1 cellular context compared by ENCODE assay signal in the genomic region with DNA sequence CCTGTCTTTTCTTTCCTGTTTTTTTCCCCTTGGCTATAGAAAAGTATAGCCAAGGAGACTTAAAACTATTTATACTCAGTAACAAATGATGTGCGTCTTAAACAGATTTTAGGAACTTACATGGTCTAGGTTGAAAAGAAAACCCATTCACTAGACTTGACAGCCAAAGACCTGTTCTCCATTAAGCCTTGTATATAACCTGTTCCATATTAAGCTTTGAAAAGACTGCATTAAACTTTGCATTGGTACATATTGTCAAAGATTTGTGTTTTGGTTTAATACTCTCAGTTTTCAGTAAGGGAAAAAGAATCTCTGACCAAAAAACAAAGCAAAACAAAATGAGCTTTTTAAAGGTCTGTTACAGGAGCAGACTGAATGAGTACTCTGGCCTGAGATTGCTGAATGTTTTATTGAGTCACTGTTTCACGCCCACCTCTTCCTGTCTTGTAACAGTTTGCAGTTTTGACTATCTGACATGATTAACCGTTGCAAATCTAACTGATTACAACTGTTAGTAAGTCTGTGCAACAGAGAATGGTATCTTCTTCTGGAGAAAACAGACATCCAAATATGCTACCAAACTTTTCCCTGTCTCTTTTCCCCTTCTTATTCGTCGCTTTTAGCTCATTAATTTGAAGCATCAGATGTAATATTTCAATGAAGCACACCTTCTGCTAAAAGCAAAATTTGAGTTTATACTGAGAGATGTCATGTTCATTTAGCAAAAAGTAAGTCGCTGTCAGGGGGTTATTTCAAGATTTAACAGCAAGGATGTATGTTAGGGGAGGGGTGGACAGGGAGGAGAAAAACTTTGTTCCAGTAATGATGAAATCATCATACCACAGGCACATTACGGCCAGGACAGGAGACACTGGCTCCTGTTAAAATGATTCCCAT.
TF ChIP-seq lines count a peak whose summit lies in the region.

No MANE protein-coding gene starts in this region.

TF ChIP-seq in K562, 482 proteins besides CTCF, POLR2A, EP300 and RAD21 (continued from another document and continues in another):
- TF ChIP-seq ZNF639 (CRISPR knock-in tag; conservative IDR thresholded peaks at IDR 0.05 in 1 of 2, IDR thresholded peaks at IDR 0.05 in 1 of 2) (no peak), TGIF2 (CRISPR knock-in tag; IDR thresholded peaks at IDR 0.05) (no peak), SREBF2 (CRISPR knock-in tag; IDR thresholded peaks at IDR 0.05) (no peak), NFYB (IDR thresholded peaks at IDR 0.05; ENCODE audit: extremely low read depth, insufficient read length) (no peak), ARNT (IDR thresholded peaks at IDR 0.05) (peak; percentile 16 to 82; a peak in 2 of 4 replicates), CREM (IDR thresholded peaks at IDR 0.05; ENCODE audit: low read depth) (peak; percentile 72), POU5F1 (IDR thresholded peaks at IDR 0.05; ENCODE audit: borderline replicate concordance, low read depth, low read length, partially characterized antibody) (no peak), NR4A1 (CRISPR knock-in tag; IDR thresholded peaks at IDR 0.05) (no peak), NR4A1 (tag; IDR thresholded peaks at IDR 0.05) (no peak), CHD4 (IDR thresholded peaks at IDR 0.05; ENCODE audit: insufficient read depth, insufficient replicate concordance, low read depth, low read length, poor library complexity, severe bottlenecking) (no peak), NFIC (IDR thresholded peaks at IDR 0.05) (peak; percentile 35), HMGN3 (IDR thresholded peaks at IDR 0.05; ENCODE audit: borderline replicate concordance, extremely low read depth, insufficient read length, low read depth, low read length) (no peak), DMBX1 (CRISPR knock-in tag; IDR thresholded peaks at IDR 0.05; ENCODE audit: borderline replicate concordance) (0 out of 2 replicates have a peak, but pooled peaks have one; percentile 11), FOS (IDR thresholded peaks at IDR 0.05; ENCODE audit: extremely low read depth, insufficient read length) (no peak), CEBPB (tag; IDR thresholded peaks at IDR 0.05) (peak; percentile 68), DACH1 (IDR thresholded peaks at IDR 0.05; ENCODE audit: partially characterized antibody) (peak; percentile 38), MXI1 (IDR thresholded peaks at IDR 0.05; ENCODE audit: low read depth, low read length) (no peak), MEIS2 (IDR thresholded peaks at IDR 0.05; ENCODE audit: partially characterized antibody) (peak; percentile 97), SMAD1 (IDR thresholded peaks at IDR 0.05; ENCODE audit: low read depth, low read length, partially characterized antibody) (no peak), TAF9B (IDR thresholded peaks at IDR 0.05; ENCODE audit: partially characterized antibody) (peak; percentile 31), ZBTB43 (CRISPR knock-in tag; IDR thresholded peaks at IDR 0.05) (no peak), PHF8 (IDR thresholded peaks at IDR 0.05; ENCODE audit: borderline replicate concordance, low read length) (no peak), RBM39 (optimal IDR thresholded peaks at IDR 0.05; ENCODE audit: low read depth, low read length) (no peak), SAFB2 (IDR thresholded peaks at IDR 0.05; ENCODE audit: borderline replicate concordance, low read depth, low read length, severe bottlenecking) (no peak), ZNF778 (CRISPR knock-in tag; IDR thresholded peaks at IDR 0.05) (no peak), DDX20 (tag; IDR thresholded peaks at IDR 0.05; ENCODE audit: low read depth) (0 out of 2 replicates have a peak, but pooled peaks have one; percentile 12), ZEB2 (IDR thresholded peaks at IDR 0.05) (0 out of 2 replicates have a peak, but pooled peaks have one; percentile 41), ESRRA (IDR thresholded peaks at IDR 0.05; ENCODE audit: borderline replicate concordance, low read depth) (no peak), IRF9 (tag; IDR thresholded peaks at IDR 0.05) (no peak), SP1 (CRISPR knock-in tag; IDR thresholded peaks at IDR 0.05) (no peak), NCOA2 (IDR thresholded peaks at IDR 0.05; ENCODE audit: partially characterized antibody in 2 of 2) (no peak), ZNF445 (CRISPR knock-in tag; IDR thresholded peaks at IDR 0.05; ENCODE audit: low read depth) (no peak), SIX5 (IDR thresholded peaks at IDR 0.05; ENCODE audit: borderline replicate concordance in 1 of 2, insufficient read depth in 1 of 2, low read depth in 1 of 2, low read length in 2 of 2) (no peak), RBM15 (IDR thresholded peaks at IDR 0.05; ENCODE audit: insufficient read depth, low read length) (no peak), L3MBTL2 (IDR thresholded peaks at IDR 0.05) (0 out of 2 replicates have a peak, but pooled peaks have one; percentile 25), ZNF589 (CRISPR knock-in tag; IDR thresholded peaks at IDR 0.05; ENCODE audit: low read depth) (peak; percentile 94; the same call in 1 of the 2 replicates), STAT5A (IDR thresholded peaks at IDR 0.05; ENCODE audit: borderline replicate concordance, low read length) (no peak; the same call in 1 of the 2 replicates), KDM1A (IDR thresholded peaks at IDR 0.05) (peak; percentile 86 to 87), SRSF3 (IDR thresholded peaks at IDR 0.05; ENCODE audit: insufficient read depth, low read length) (no peak), ZNF232 (CRISPR knock-in tag; IDR thresholded peaks at IDR 0.05) (no peak), ETV5 (CRISPR knock-in tag; IDR thresholded peaks at IDR 0.05; ENCODE audit: low read depth) (no peak), MIER1 (IDR thresholded peaks at IDR 0.05; ENCODE audit: low read depth) (no peak), ZNF24 (IDR thresholded peaks at IDR 0.05) (no peak), RCOR1 (IDR thresholded peaks at IDR 0.05; ENCODE audit: borderline replicate concordance in 1 of 2, low read depth in 2 of 2, low read length in 2 of 2) (peak in 1 of 2 experiments; percentile 87; a peak in 2 of 4 replicates), NFE2 (IDR thresholded peaks at IDR 0.05; ENCODE audit: low read depth) (peak; percentile 90), DIDO1 (tag; IDR thresholded peaks at IDR 0.05; ENCODE audit: low read depth) (no peak), MTA2 (IDR thresholded peaks at IDR 0.05; ENCODE audit: low read depth) (no peak), RBFOX2 (IDR thresholded peaks at IDR 0.05; ENCODE audit: low read depth, low read length) (peak; percentile 41; the same call in 1 of the 2 replicates), FOXM1 (IDR thresholded peaks at IDR 0.05; ENCODE audit: low read depth) (peak; percentile 86), FOXM1 (CRISPR knock-in tag; IDR thresholded peaks at IDR 0.05; ENCODE audit: low read depth) (no peak), YY1 (IDR thresholded peaks at IDR 0.05; ENCODE audit: borderline replicate concordance in 1 of 3, control insufficient read depth in 1 of 3, extremely low read depth in 1 of 3, insufficient read depth in 3 of 3, insufficient read length in 1 of 3, insufficient replicate concordance in 2 of 3, low read depth in 1 of 3, low read length in 2 of 3) (no peak), VEZF1 (CRISPR knock-in tag; IDR thresholded peaks at IDR 0.05) (peak; percentile 27; the same call in 1 of the 2 replicates), FOXA1 (IDR thresholded peaks at IDR 0.05; ENCODE audit: borderline replicate concordance) (no peak), GTF2F1 (IDR thresholded peaks at IDR 0.05; ENCODE audit: low read depth, low read length) (no peak), FIP1L1 (IDR thresholded peaks at IDR 0.05; ENCODE audit: low read depth, low read length, poor library complexity, severe bottlenecking) (no peak), CREB3 (tag; conservative IDR thresholded peaks at IDR 0.05; ENCODE audit: low read depth) (no peak), YBX1 (IDR thresholded peaks at IDR 0.05) (no peak), ZBTB17 (CRISPR knock-in tag; IDR thresholded peaks at IDR 0.05) (0 out of 2 replicates have a peak, but pooled peaks have one; percentile 49), ZNF695 (CRISPR knock-in tag; IDR thresholded peaks at IDR 0.05) (no peak), SOX6 (IDR thresholded peaks at IDR 0.05) (0 out of 2 replicates have a peak, but pooled peaks have one; percentile 12)
- TF ChIP-seq, protein P1, sequence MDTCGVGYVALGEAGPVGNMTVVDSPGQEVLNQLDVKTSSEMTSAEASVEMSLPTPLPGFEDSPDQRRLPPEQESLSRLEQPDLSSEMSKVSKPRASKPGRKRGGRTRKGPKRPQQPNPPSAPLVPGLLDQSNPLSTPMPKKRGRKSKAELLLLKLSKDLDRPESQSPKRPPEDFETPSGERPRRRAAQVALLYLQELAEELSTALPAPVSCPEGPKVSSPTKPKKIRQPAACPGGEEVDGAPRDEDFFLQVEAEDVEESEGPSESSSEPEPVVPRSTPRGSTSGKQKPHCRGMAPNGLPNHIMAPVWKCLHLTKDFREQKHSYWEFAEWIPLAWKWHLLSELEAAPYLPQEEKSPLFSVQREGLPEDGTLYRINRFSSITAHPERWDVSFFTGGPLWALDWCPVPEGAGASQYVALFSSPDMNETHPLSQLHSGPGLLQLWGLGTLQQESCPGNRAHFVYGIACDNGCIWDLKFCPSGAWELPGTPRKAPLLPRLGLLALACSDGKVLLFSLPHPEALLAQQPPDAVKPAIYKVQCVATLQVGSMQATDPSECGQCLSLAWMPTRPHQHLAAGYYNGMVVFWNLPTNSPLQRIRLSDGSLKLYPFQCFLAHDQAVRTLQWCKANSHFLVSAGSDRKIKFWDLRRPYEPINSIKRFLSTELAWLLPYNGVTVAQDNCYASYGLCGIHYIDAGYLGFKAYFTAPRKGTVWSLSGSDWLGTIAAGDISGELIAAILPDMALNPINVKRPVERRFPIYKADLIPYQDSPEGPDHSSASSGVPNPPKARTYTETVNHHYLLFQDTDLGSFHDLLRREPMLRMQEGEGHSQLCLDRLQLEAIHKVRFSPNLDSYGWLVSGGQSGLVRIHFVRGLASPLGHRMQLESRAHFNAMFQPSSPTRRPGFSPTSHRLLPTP (IDR thresholded peaks at IDR 0.05; ENCODE audit: borderline replicate concordance, extremely low read depth, insufficient read length) = no peak
- TF ChIP-seq, protein P2, sequence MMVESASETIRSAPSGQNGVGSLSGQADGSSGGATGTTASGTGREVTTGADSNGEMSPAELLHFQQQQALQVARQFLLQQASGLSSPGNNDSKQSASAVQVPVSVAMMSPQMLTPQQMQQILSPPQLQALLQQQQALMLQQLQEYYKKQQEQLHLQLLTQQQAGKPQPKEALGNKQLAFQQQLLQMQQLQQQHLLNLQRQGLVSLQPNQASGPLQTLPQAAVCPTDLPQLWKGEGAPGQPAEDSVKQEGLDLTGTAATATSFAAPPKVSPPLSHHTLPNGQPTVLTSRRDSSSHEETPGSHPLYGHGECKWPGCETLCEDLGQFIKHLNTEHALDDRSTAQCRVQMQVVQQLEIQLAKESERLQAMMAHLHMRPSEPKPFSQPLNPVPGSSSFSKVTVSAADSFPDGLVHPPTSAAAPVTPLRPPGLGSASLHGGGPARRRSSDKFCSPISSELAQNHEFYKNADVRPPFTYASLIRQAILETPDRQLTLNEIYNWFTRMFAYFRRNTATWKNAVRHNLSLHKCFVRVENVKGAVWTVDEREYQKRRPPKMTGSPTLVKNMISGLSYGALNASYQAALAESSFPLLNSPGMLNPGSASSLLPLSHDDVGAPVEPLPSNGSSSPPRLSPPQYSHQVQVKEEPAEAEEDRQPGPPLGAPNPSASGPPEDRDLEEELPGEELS (CRISPR knock-in tag; IDR thresholded peaks at IDR 0.05; ENCODE audit: borderline replicate concordance) = no peak
